ENCODE assay signal across 13 cellular contexts in the genomic region with DNA sequence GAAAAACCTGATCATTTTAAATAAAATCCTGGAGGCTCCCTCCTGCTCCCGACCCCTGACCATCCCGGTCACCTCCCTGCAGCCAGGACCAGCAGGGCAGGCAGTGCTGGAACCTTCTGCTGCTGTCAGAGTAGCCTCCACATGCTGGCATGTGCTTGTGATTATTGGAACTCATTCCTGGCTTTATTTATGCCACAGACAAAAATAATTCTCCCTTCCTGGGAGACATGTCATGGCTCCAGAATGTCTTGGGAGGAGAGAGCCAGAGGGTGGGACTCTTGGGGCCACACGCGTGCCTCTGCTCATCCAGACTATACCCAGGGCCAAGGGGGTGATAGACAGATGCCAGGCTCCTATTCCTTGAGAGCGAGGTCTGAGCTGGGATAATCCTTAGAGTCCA.
"Had no signal": no experiment of that assay in that cellular context is flagged by ENCODE, and none has a peak within 500 bp of the region (broad histone marks: within the 10 kb centered on the region; RNA-seq: fewer than 3 reads in every experiment).

No MANE protein-coding gene starts in this region.

- H3K9me3 ChIP-seq: body of pancreas had no signal

- H2AFZ ChIP-seq: parathyroid adenoma had no signal

- ATAC-seq: body of pancreas; left colon; stimulated activated naive B cell treated with anti-CD40 and anti-IgM and Interleukin-4, amounts not matched to agents 10 μg/mL and 1 μg/mL and 100 μg/mL, for 72 hours; upper lobe of right lung had no signal

- H3K27me3 ChIP-seq: body of pancreas, upper lobe of right lung had no signal

- H3K36me3 ChIP-seq: spleen, upper lobe of right lung had no signal

- DNase-seq: activated CD4-positive, alpha-beta T cell treated with anti-CD3 and anti-CD28 coated beads, Interleukin-2, amount 10 ng/mL, durations not matched to agents 7 days and 5 days; activated CD4-positive, CD25-positive, alpha-beta regulatory T cell; activated CD8-positive, alpha-beta memory T cell treated with anti-CD3 and anti-CD28 coated beads for 24 hours; activated naive CD4-positive, alpha-beta T cell treated with anti-CD3 and anti-CD28 coated beads, Interleukin-2, amount 10 ng/mL, durations not matched to agents 7 days and 5 days; activated T-cell treated with anti-CD3 and anti-CD28 coated beads for 4 hours; body of pancreas; glutamatergic neuron; left colon; spleen; stimulated activated CD4-positive, alpha-beta T cell treated with anti-CD3 and anti-CD28 coated beads, Interleukin-1b, Interleukin-23, amount 100 ng/mL, for 48 hours; stimulated activated naive B cell treated with anti-CD40 and anti-IgM and Interleukin-4, amounts not matched to agents 10 μg/mL and 1 μg/mL and 100 μg/mL, for 72 hours; upper lobe of right lung had no signal

- H3K79me2 ChIP-seq: parathyroid adenoma had no signal

- H3K9ac ChIP-seq: parathyroid adenoma had no signal

- H3K4me3 ChIP-seq: body of pancreas, spleen, upper lobe of right lung had no signal

- H3K27ac ChIP-seq: body of pancreas, parathyroid adenoma, spleen, upper lobe of right lung had no signal

- H3K4me1 ChIP-seq: parathyroid adenoma, spleen had no signal
